1 cellular context compared by ENCODE assay signal in genomic region chr1:172530000-172530399, GRCh38.
TF ChIP-seq lines count a peak whose summit lies in the region.

No MANE protein-coding gene starts in this region.

TF ChIP-seq in K562, 482 proteins besides CTCF, POLR2A, EP300 and RAD21 (continued from another document):
- TF ChIP-seq, protein P1, sequence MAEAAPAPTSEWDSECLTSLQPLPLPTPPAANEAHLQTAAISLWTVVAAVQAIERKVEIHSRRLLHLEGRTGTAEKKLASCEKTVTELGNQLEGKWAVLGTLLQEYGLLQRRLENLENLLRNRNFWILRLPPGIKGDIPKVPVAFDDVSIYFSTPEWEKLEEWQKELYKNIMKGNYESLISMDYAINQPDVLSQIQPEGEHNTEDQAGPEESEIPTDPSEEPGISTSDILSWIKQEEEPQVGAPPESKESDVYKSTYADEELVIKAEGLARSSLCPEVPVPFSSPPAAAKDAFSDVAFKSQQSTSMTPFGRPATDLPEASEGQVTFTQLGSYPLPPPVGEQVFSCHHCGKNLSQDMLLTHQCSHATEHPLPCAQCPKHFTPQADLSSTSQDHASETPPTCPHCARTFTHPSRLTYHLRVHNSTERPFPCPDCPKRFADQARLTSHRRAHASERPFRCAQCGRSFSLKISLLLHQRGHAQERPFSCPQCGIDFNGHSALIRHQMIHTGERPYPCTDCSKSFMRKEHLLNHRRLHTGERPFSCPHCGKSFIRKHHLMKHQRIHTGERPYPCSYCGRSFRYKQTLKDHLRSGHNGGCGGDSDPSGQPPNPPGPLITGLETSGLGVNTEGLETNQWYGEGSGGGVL (CRISPR knock-in tag; IDR thresholded peaks at IDR 0.05), result no peak
- no peak for TF ChIP-seq SRSF3 (IDR thresholded peaks at IDR 0.05; ENCODE audit: insufficient read depth, low read length)
TF ChIP-seq in K562: peak in this region for 58.
